8 cellular contexts compared by ENCODE assay signal in the genomic region with DNA sequence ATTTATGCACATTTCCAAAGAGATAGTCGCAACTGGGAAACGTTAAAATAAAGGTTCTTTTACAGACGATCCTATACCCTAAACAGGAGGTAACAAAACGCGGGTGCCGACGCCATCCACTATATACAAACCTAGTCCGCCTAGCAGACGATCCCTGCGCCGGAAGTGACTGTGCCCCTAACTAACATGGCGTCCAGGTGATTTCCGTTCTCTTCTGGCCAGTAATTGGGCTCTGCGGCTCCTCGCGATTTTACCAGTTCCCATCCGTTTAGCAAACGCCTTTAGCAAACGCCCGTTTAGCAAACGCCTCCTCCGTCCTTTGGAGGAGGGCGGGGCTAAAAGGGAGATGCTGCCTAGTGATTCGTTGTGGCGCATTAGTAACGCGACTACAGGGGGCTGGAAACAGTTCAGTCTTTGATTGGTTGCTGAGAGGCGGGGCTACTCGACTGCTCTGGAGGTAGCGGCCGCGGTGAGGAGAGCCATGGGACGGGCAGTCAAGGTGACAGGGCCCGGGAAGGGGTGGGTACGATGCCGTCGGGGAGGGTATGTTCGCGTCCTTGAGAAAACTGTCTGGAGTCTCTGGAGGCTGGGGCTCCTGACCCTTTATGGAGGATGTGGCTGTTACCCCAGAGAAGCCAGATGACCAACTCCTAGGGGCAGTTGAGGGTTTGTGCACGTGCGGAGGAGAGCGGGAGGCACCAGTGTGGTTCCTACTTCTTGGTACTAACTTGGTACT. TPM values are rescaled to one million over a fixed set of nuclear protein-coding genes. Genes with fewer than 3 reads are reported as not detected.
A peak's percentile ranks its signal among the peaks of the same experiment; 100 is the strongest.
DNase-seq lines count a peak whose midpoint lies in the region; ATAC-seq and TF ChIP-seq lines count a peak whose summit lies in the region.

Gene LYRM7, plus strand, starts transcription at position 405 of the 736 bp plus-strand sequence. Its CDS starts 77 bp downstream, at position 482.

- no peaks in the 10 kb centered on the region for H3K27me3 ChIP-seq in ascending aorta
- no peaks in the 10 kb centered on the region for H3K27me3 ChIP-seq in right cardiac atrium (ENCODE audit: control insufficient read depth, insufficient read depth)
- H3K27me3 ChIP-seq in vagina, result no peaks in the 10 kb centered on the region

- ATAC-seq in GM18499 (IDR thresholded peaks at IDR 0.05; ENCODE audit: insufficient read depth, unreplicated experiment) (peak; percentile 94), HG02943 (IDR thresholded peaks at IDR 0.05; ENCODE audit: low read depth, unreplicated experiment) (peak; percentile 99), right cardiac atrium (peak; percentile 99)

- peak within 1 kb of the TSS; percentile 81 for H3K4me3 ChIP-seq in ascending aorta
- peak within 1 kb of the TSS; percentile 86 for H3K4me3 ChIP-seq in right cardiac atrium (ENCODE audit: low read length)
- H3K4me3 ChIP-seq in vagina, result peak within 1 kb of the TSS; percentile 61 to 63

- peak within 1 kb of the TSS; percentile 57 to 70 for H3K27ac ChIP-seq in ascending aorta
- peak within 1 kb of the TSS; percentile 65 for H3K27ac ChIP-seq in right cardiac atrium (ENCODE audit: low read length)
- peak within 1 kb of the TSS; percentile 81 for H3K27ac ChIP-seq in vagina

- peak; percentile 92 for DNase-seq in NCI-H187 treated with DMSO at 0.1 percent for 48 hours (lab: John Stamatoyannopoulos, UW)
- peak; percentile 95 to 99 for DNase-seq in ascending aorta (ENCODE audit: low spot score in 2 of 2)
- DNase-seq in right cardiac atrium, result peak; percentile 96 to 98 (median 96)
- peak; percentile 98 for DNase-seq in pulmonary artery endothelial cell (ENCODE audit: low read depth, low spot score)
- peak; percentile 98 to 99 for DNase-seq in vagina (ENCODE audit: extremely low spot score in 2 of 2)

- intact Hi-C loops in T-helper 2 cell treated with Interferon-gamma antibody and Interleukin-4, amounts not matched to agents 100 ng/mL and 5 ng/mL, for 36 hours (cut with micrococcal nuclease), result loop anchor here (1.0 to 2.0 kb wide), 7 partner anchors 39 to 626 kb away; partner anchors contain the start of genes FNIP1 and RAPGEF6
- intact Hi-C loops in ascending aorta (cut with DNase I) (loop anchor here (2.0 kb wide), 1 partner anchor 94 kb away; the partner anchor contains the start of gene CDC42SE2), right cardiac atrium (cut with DNase I) (loop anchor here in 2 of 4 donors (5.0 to 10.0 kb wide), 2 partner anchors 94 to 242 kb away; partner anchors contain the start of gene CDC42SE2 (in 2 of the 2)), vagina (cut with DNase I) (no loop called here)

- under 1% methylated on average over 42 of the region's 42 CpGs for WGBS in right cardiac atrium

- H3K9me3 ChIP-seq in ascending aorta (no peaks in the 10 kb centered on the region), right cardiac atrium (ENCODE audit: control insufficient read depth, low read length) (no peaks in the 10 kb centered on the region), vagina (no peaks in the 10 kb centered on the region)

- TF ChIP-seq CTCF in ascending aorta (IDR thresholded peaks at IDR 0.05) (no peak), vagina (IDR thresholded peaks at IDR 0.05) (peak in 1 of 3 experiments; percentile 11)

- TF ChIP-seq POLR2A in vagina (IDR thresholded peaks at IDR 0.05), result no peak

- peaks cover 10 to 11% of the 10 kb centered on the region in 2 donors for H3K4me1 ChIP-seq in ascending aorta
- peaks cover 3% of the 10 kb centered on the region for H3K4me1 ChIP-seq in right cardiac atrium (ENCODE audit: control insufficient read depth, insufficient read depth, low read length)
- peaks cover 16% of the 10 kb centered on the region for H3K4me1 ChIP-seq in vagina

- H3K36me3 ChIP-seq in ascending aorta, result no peaks in the 10 kb centered on the region
- no peaks in the 10 kb centered on the region for H3K36me3 ChIP-seq in vagina

RNA-seq across cellular contexts. Expression of gene LYRM7, which starts in this region (rescaled TPM):
- total RNA-seq in T-helper 2 cell treated with Interferon-gamma antibody and Interleukin-4, amounts not matched to agents 100 ng/mL and 5 ng/mL, for 36 hours, result 11.3 and 12.7 TPM in 2 replicates
- 0.32 TPM for total RNA-seq in ascending aorta
- 10 to 100 TPM; 14.5 to 26.5 (median 21.4) TPM for total RNA-seq in right cardiac atrium
- 15.5 TPM for polyA plus RNA-seq in right cardiac atrium
- 6.7 and 7.4 TPM in 2 replicates for total RNA-seq in pulmonary artery endothelial cell
- 3.9 TPM for total RNA-seq in vagina

Comparison
In these comparisons a context has a peak if more than half of its experiments do, and no peak if none do; other contexts are left out.
1. Peak in every context shown above with its lines: DNase-seq, ATAC-seq, H3K4me3 ChIP-seq and H3K27ac ChIP-seq.
2. Peak in DNase-seq, H3K4me3 ChIP-seq and H3K27ac ChIP-seq in ascending aorta; RNA of the gene not detected or under 1 TPM.